In the genomic region with DNA sequence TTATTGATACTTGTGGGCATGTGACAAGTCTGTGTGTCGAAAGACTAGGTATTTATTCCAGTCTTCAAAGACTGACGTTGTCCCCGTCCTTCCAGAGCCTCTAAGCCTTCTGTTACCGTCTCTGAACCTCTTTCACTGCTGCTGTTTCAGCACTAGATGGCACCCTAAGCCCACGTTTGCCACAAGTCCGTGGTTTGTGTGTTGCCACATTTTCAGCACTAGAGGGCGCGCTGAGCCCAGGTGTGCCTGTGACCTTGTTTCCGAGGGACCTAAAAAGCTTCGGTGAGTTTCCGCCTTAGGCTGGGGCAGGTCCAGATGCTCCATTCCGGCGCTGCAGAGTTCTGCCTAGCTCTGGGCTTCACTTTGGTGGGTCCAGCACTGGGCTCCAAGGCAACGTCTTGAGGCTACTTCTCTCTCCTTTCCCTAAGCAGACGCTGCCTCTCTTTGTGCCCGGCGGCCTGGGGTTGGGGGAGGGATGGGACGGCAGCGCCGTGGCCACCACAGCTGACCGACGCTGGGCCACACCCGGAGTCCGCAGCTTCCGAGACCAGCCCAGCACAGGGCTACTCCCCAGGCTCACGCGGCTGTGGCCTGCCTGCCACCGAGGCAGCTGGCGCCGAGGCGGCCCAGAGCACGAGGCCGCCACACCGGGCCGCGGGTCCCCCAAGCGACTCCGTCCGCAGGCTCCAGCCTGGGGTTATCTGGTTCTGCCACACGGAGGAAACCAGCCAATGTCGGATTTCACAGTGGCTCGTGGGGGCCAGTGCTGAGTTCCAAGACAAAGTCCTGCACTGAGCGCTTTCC, we compare ENCODE assay signal across 8 cellular contexts.
DNase-seq lines count a peak whose midpoint lies in the region; ATAC-seq and TF ChIP-seq lines count a peak whose summit lies in the region.

No MANE protein-coding gene starts in this region.

- H3K27ac ChIP-seq in neutrophil (no peak overlapping the region), subcutaneous abdominal adipose tissue (ENCODE audit: low read depth, low read length) (no peak overlapping the region)

- no peaks in the 10 kb centered on the region for H3K27me3 Mint-ChIP-seq in IgD-negative memory B cell
- H3K27me3 Mint-ChIP-seq in activated T-helper 2 cell treated with anti-CD3 and anti-CD28 coated beads, Interferon-gamma antibody, Interleukin-2, Interleukin-4, amounts not matched to agents 10 μg/mL and 5 μg/mL and 100 μg/mL, durations not matched to agents 14 hours and 24 hours and 36 hours (ENCODE audit: low read depth), result no peaks in the 10 kb centered on the region

- H3K27me3 ChIP-seq in neutrophil (peaks cover 4% of the 10 kb centered on the region), subcutaneous abdominal adipose tissue (ENCODE audit: control insufficient read depth in 5 of 5, insufficient read depth in 4 of 5, low read length in 5 of 5) (peaks cover 0 to 11% (median 10%) of the 10 kb centered on the region in 5 donors)

- peak overlapping the region in 3 of 4 donors; percentile 30 to 72 (median 71) for H3K4me3 Mint-ChIP-seq in IgD-negative memory B cell
- H3K4me3 Mint-ChIP-seq in activated T-helper 2 cell treated with anti-CD3 and anti-CD28 coated beads, Interferon-gamma antibody, Interleukin-2, Interleukin-4, amounts not matched to agents 10 μg/mL and 5 μg/mL and 100 μg/mL, durations not matched to agents 14 hours and 24 hours and 36 hours (ENCODE audit: low read depth), result peak overlapping the region; percentile 35

- peaks cover 6 to 14% (median 8%) of the 10 kb centered on the region in 3 donors for H3K4me1 Mint-ChIP-seq in IgD-negative memory B cell
- H3K4me1 Mint-ChIP-seq in activated T-helper 2 cell treated with anti-CD3 and anti-CD28 coated beads, Interferon-gamma antibody, Interleukin-2, Interleukin-4, amounts not matched to agents 10 μg/mL and 5 μg/mL and 100 μg/mL, durations not matched to agents 14 hours and 24 hours and 36 hours (ENCODE audit: low read depth), result peaks cover 4% of the 10 kb centered on the region

- H3K4me3 ChIP-seq in neutrophil (ENCODE audit: low read depth in 1 of 2, low read length in 1 of 2), result no peak overlapping the region
- H3K4me3 ChIP-seq in subcutaneous abdominal adipose tissue (ENCODE audit: low read depth in 1 of 5, low read length in 5 of 5), result peak overlapping the region; percentile 50 to 75 (median 55)

- H3K9ac ChIP-seq in subcutaneous abdominal adipose tissue (ENCODE audit: low read length in 5 of 5), result peak overlapping the region in 2 of 5 donors; percentile 11 to 63

- H3K9me3 Mint-ChIP-seq in IgD-negative memory B cell, result no peaks in the 10 kb centered on the region
- no peaks in the 10 kb centered on the region for H3K9me3 Mint-ChIP-seq in activated T-helper 2 cell treated with anti-CD3 and anti-CD28 coated beads, Interferon-gamma antibody, Interleukin-2, Interleukin-4, amounts not matched to agents 10 μg/mL and 5 μg/mL and 100 μg/mL, durations not matched to agents 14 hours and 24 hours and 36 hours

- H3K4me1 ChIP-seq in neutrophil (ENCODE audit: control insufficient read depth in 1 of 2, insufficient read depth in 1 of 2, low read depth in 1 of 2, low read length in 1 of 2) (peaks cover 5 to 9% of the 10 kb centered on the region in 2 experiments), subcutaneous abdominal adipose tissue (ENCODE audit: control insufficient read depth in 5 of 5, insufficient read depth in 5 of 5, low read length in 5 of 5) (peaks cover 0 to 23% (median 11%) of the 10 kb centered on the region in 5 donors)

- peak; percentile 93 for ATAC-seq in GM21576 (IDR thresholded peaks at IDR 0.05; ENCODE audit: unreplicated experiment)

- peak; percentile 55 for TF ChIP-seq CTCF in neutrophil (IDR thresholded peaks at IDR 0.05)

- DNase-seq in DMS53 (lab: John Stamatoyannopoulos, UW) (peak; percentile 84), RPMI8226 (peak; percentile 70), fibroblast of the conjunctiva (ENCODE audit: low read depth) (peak; percentile 66)
- DNase-seq in activated T-helper 2 cell treated with anti-CD3 and anti-CD28 coated beads, Interferon-gamma antibody, Interleukin-2, Interleukin-4, amounts not matched to agents 10 μg/mL and 5 μg/mL and 100 μg/mL, durations not matched to agents 14 hours and 24 hours and 36 hours (ENCODE audit: low spot score), result peak; percentile 76

- H3K27ac Mint-ChIP-seq in IgD-negative memory B cell, result no peak overlapping the region
- no peak overlapping the region for H3K27ac Mint-ChIP-seq in activated T-helper 2 cell treated with anti-CD3 and anti-CD28 coated beads, Interferon-gamma antibody, Interleukin-2, Interleukin-4, amounts not matched to agents 10 μg/mL and 5 μg/mL and 100 μg/mL, durations not matched to agents 14 hours and 24 hours and 36 hours

- H3K36me3 Mint-ChIP-seq in IgD-negative memory B cell, result peaks cover 2% of the 10 kb centered on the region
- no peaks in the 10 kb centered on the region for H3K36me3 Mint-ChIP-seq in activated T-helper 2 cell treated with anti-CD3 and anti-CD28 coated beads, Interferon-gamma antibody, Interleukin-2, Interleukin-4, amounts not matched to agents 10 μg/mL and 5 μg/mL and 100 μg/mL, durations not matched to agents 14 hours and 24 hours and 36 hours (ENCODE audit: low read depth)

- intact Hi-C loops in activated T-helper 2 cell treated with anti-CD3 and anti-CD28 coated beads, Interferon-gamma antibody, Interleukin-2, Interleukin-4, amounts not matched to agents 10 μg/mL and 5 μg/mL and 100 μg/mL, durations not matched to agents 14 hours and 24 hours and 36 hours (cut with micrococcal nuclease), result no loop called here

- H3K9me3 ChIP-seq in neutrophil (no peaks in the 10 kb centered on the region), subcutaneous abdominal adipose tissue (ENCODE audit: control insufficient read depth in 5 of 5, low read length in 5 of 5) (no peaks in the 10 kb centered on the region)

- no peaks in the 10 kb centered on the region for H3K36me3 ChIP-seq in neutrophil
- no peaks in the 10 kb centered on the region for H3K36me3 ChIP-seq in subcutaneous abdominal adipose tissue (ENCODE audit: control insufficient read depth in 5 of 5, insufficient read depth in 5 of 5, low read length in 5 of 5)

Comparison
In these comparisons a context has a peak if more than half of its experiments do, and no peak if none do; other contexts are left out.
1. H3K4me3 ChIP-seq: peak in subcutaneous abdominal adipose tissue (5 of 5); none in neutrophil (0 of 2).
2. Peak in every context shown above with its lines, with median percentiles within 50 percentile points of each other: DNase-seq.